22 cellular contexts compared by ENCODE assay signal in genomic region chr3:61199843-61200242, GRCh38. TPM values are rescaled to one million over a fixed set of nuclear protein-coding genes. Genes with fewer than 3 reads are reported as not detected.
"Had no signal": no experiment of that assay in that cellular context is flagged by ENCODE, and none has a peak within 500 bp of the region (broad histone marks: within the 10 kb centered on the region; RNA-seq: fewer than 3 reads in every experiment).

No MANE protein-coding gene starts in this region.

- DNase-seq: IMR-90, Kasumi-1, MV-4-11, NCI-H1048, NCI-H1105, NCI-H1417, NCI-H1436 treated with DMSO at 0.1 percent for 48 hours, NCI-H1694, NCI-H187 treated with DMSO at 0.1 percent for 48 hours, NCI-H2029 treated with DMSO at 0.1 percent for 48 hours, NCI-H2107, NCI-H2171 treated with DMSO at 0.1 percent for 48 hours, NCI-H524, NCI-H526 treated with DMSO at 0.1 percent for 48 hours, NCI-H774, Right ventricle myocardium superior, SIG-M5 had no signal

- H3K36me3 ChIP-seq: SJSA1 had no signal

- H3K4me1 ChIP-seq: SJSA1 had no signal

- ATAC-seq: HepG2, K562 had no signal

- H3K9me3 ChIP-seq: SJSA1 had no signal

- H3K4me3 ChIP-seq: K562, SJSA1, SK-N-MC had no signal

RNA-seq across cellular contexts. Expression of gene FHIT, which starts 51.4 kb away (rescaled TPM):
- total RNA-seq: HT1080, IMR-90, SJSA1 had no signal
